ENCODE assay signal across 8 cellular contexts in genomic region chr13:109743706-109744453, GRCh38. TPM values are rescaled to one million over a fixed set of nuclear protein-coding genes. Genes with fewer than 3 reads are reported as not detected.
A peak's percentile ranks its signal among the peaks of the same experiment; 100 is the strongest.
DNase-seq lines count a peak whose midpoint lies in the region; ATAC-seq and TF ChIP-seq lines count a peak whose summit lies in the region.

No MANE protein-coding gene starts in this region.

- BruUV-seq in HCT116 (replicated peaks; lab: Mats Ljungman, UMichigan), result no TSS peak

- H3K4me3 Mint-ChIP-seq in stimulated activated effector memory CD8-positive, alpha-beta T cell treated with anti-CD3 and anti-CD28 coated beads, Interleukin-12 subunit alpha, Interleukin-12 subunit beta, amount 100 ng/mL, for 72 hours, result no peak overlapping the region

- no peaks in the 10 kb centered on the region for H3K9me3 Mint-ChIP-seq in stimulated activated effector memory CD8-positive, alpha-beta T cell treated with anti-CD3 and anti-CD28 coated beads, Interleukin-12 subunit alpha, Interleukin-12 subunit beta, amount 100 ng/mL, for 72 hours

- TF ChIP-seq CTCF in HCT116 (IDR thresholded peaks at IDR 0.05 in 2 of 3, conservative IDR thresholded peaks at IDR 0.05 in 1 of 3; ENCODE audit: borderline replicate concordance in 1 of 3, insufficient read depth in 1 of 3, low read depth in 2 of 3, low read length in 2 of 3), result no peak

- H3K27ac Mint-ChIP-seq in stimulated activated effector memory CD8-positive, alpha-beta T cell treated with anti-CD3 and anti-CD28 coated beads, Interleukin-12 subunit alpha, Interleukin-12 subunit beta, amount 100 ng/mL, for 72 hours, result no peak overlapping the region

- no peaks in the 10 kb centered on the region for H3K9me2 ChIP-seq in HCT116 (ENCODE audit: insufficient read depth)

- DNase-seq in GDM1 (lab: John Stamatoyannopoulos, UW) (peak; percentile 76), HCT116 (ENCODE audit: low read depth, low spot score) (no peak), NCI-H748 (lab: John Stamatoyannopoulos, UW; ENCODE audit: unreplicated experiment) (peak; percentile 59), cerebellum (ENCODE audit: low spot score) (peak; percentile 26), DMS79 treated with DMSO at 0.1 percent for 48 hours (lab: John Stamatoyannopoulos, UW) (no peak)
- DNase-seq in stimulated activated effector memory CD8-positive, alpha-beta T cell treated with anti-CD3 and anti-CD28 coated beads, Interleukin-12 subunit alpha, Interleukin-12 subunit beta, amount 100 ng/mL, for 72 hours (ENCODE audit: low spot score in 2 of 2), result no peak

- peak; percentile 67 for ATAC-seq in HCT116
- ATAC-seq in stimulated activated effector memory CD8-positive, alpha-beta T cell treated with anti-CD3 and anti-CD28 coated beads, Interleukin-12 subunit alpha, Interleukin-12 subunit beta, amount 100 ng/mL, for 72 hours, result peak; percentile 69
- no peak for ATAC-seq in HG03521 (IDR thresholded peaks at IDR 0.05; ENCODE audit: unreplicated experiment)
- ATAC-seq in HG03045 (IDR thresholded peaks at IDR 0.05; ENCODE audit: unreplicated experiment), result no peak

- no peak overlapping the region for H3K4me3 ChIP-seq in HCT116 (replicated peaks in 1 of 2; ENCODE audit: low read depth in 1 of 2, low read length in 2 of 2)

- peaks cover 6 to 9% of the 10 kb centered on the region in 2 experiments; a peak in 2 of 4 replicates for H3K4me1 ChIP-seq in HCT116 (ENCODE audit: control insufficient read depth in 1 of 2, insufficient read depth in 2 of 2, low read length in 2 of 2)

- peaks cover 14% of the 10 kb centered on the region for H3K4me1 Mint-ChIP-seq in stimulated activated effector memory CD8-positive, alpha-beta T cell treated with anti-CD3 and anti-CD28 coated beads, Interleukin-12 subunit alpha, Interleukin-12 subunit beta, amount 100 ng/mL, for 72 hours

- intact Hi-C loops in HCT116 (cut with micrococcal nuclease), result no loop called here

- H3K27me3 ChIP-seq in HCT116 (ENCODE audit: insufficient read depth, low read length), result no peaks in the 10 kb centered on the region

- H3K9me3 ChIP-seq in HCT116 (ENCODE audit: control insufficient read depth in 1 of 2, insufficient read depth in 1 of 2, low read depth in 1 of 2, low read length in 2 of 2), result no peaks in the 10 kb centered on the region

- H3K27ac ChIP-seq in HCT116 (ENCODE audit: low read depth, low read length), result no peak overlapping the region

- H4K20me1 ChIP-seq in HCT116 (ENCODE audit: insufficient read depth), result no peaks in the 10 kb centered on the region

- CTCF ChIA-PET in HCT116 (lab: Charles Lee), result no interaction called here

- H3K4me2 ChIP-seq in HCT116 (ENCODE audit: low read length), result peak overlapping the region; percentile 34

- H3K36me3 ChIP-seq in HCT116 (ENCODE audit: control insufficient read depth in 1 of 2, insufficient read depth in 2 of 2, low read length in 2 of 2), result no peaks in the 10 kb centered on the region

- TF ChIP-seq RAD21 in HCT116 (IDR thresholded peaks at IDR 0.05; ENCODE audit: low read depth), result no peak

- no peak overlapping the region for H3K9ac ChIP-seq in HCT116 (ENCODE audit: low read length)

- H2AFZ ChIP-seq in HCT116 (ENCODE audit: low read depth, low read length, poor library complexity, severe bottlenecking), result peak overlapping the region; percentile 63

- TF ChIP-seq POLR2A in HCT116 (IDR thresholded peaks at IDR 0.05; ENCODE audit: borderline replicate concordance, extremely low read depth, insufficient read depth, insufficient read length), result no peak

- H3K79me2 ChIP-seq in HCT116 (ENCODE audit: insufficient read depth, low read length), result no peaks in the 10 kb centered on the region

- RAD21 ChIA-PET in HCT116 (lab: Charles Lee; ENCODE audit: low non-redundant PET in 1 of 2, low total read pairs in 2 of 2, uncharacterized antibody in 2 of 2, unreplicated experiment in 2 of 2), result no interaction called here

- peaks cover 4% of the 10 kb centered on the region for H3K36me3 Mint-ChIP-seq in stimulated activated effector memory CD8-positive, alpha-beta T cell treated with anti-CD3 and anti-CD28 coated beads, Interleukin-12 subunit alpha, Interleukin-12 subunit beta, amount 100 ng/mL, for 72 hours

- POLR2A ChIA-PET in HCT116 (lab: Charles Lee), result no interaction called here

TF ChIP-seq in HCT116, 20 proteins besides CTCF, POLR2A, EP300 and RAD21:
- no peak for TF ChIP-seq EGR1 (IDR thresholded peaks at IDR 0.05; ENCODE audit: low read depth)
- TF ChIP-seq ZNF274 (IDR thresholded peaks at IDR 0.05; ENCODE audit: low read depth, low read length), result no peak
- no peak for TF ChIP-seq JUND (IDR thresholded peaks at IDR 0.05)
- TF ChIP-seq ZFX (IDR thresholded peaks at IDR 0.05), result no peak
- no peak for TF ChIP-seq REST (IDR thresholded peaks at IDR 0.05; ENCODE audit: low read depth)
- no peak for TF ChIP-seq SRF (IDR thresholded peaks at IDR 0.05; ENCODE audit: low read depth)
- no peak for TF ChIP-seq ELF1 (IDR thresholded peaks at IDR 0.05; ENCODE audit: borderline replicate concordance, low read depth)
- no peak for TF ChIP-seq TCF7L2 (IDR thresholded peaks at IDR 0.05; ENCODE audit: borderline replicate concordance, extremely low read depth, insufficient read depth, insufficient read length)
- TF ChIP-seq CEBPB (IDR thresholded peaks at IDR 0.05; ENCODE audit: low read depth), result no peak
- TF ChIP-seq ZBTB33 (IDR thresholded peaks at IDR 0.05; ENCODE audit: extremely low read depth, insufficient replicate concordance, low read length), result no peak
- no peak for TF ChIP-seq FOSL1 (IDR thresholded peaks at IDR 0.05; ENCODE audit: low read depth)
- no peak for TF ChIP-seq YY1 (IDR thresholded peaks at IDR 0.05; ENCODE audit: extremely low read depth, insufficient replicate concordance, low read depth, low read length)
- no peak for TF ChIP-seq EZH2 (IDR thresholded peaks at IDR 0.05)

RNA-seq across cellular contexts. Expression of gene IRS2, which starts 42.5 kb away (rescaled TPM):
- 9.2 TPM for total RNA-seq in HCT116 (2021; ENCODE audit: unreplicated experiment)
- polyA plus RNA-seq in HCT116 (2012), result 4.4 and 6.0 TPM in 2 replicates
- 8.3 TPM for total RNA-seq in cerebellum

Comparison
In these comparisons a context has a peak if more than half of its experiments do, and no peak if none do; other contexts are left out.
1. DNase-seq: peak in GDM1 (single experiment), NCI-H748 (single experiment) and cerebellum (single experiment); none in HCT116 (single experiment), stimulated activated effector memory CD8-positive, alpha-beta T cell treated with anti-CD3 and anti-CD28 coated beads, Interleukin-12 subunit alpha, Interleukin-12 subunit beta, amount 100 ng/mL, for 72 hours (0 of 2) and DMS79 treated with DMSO at 0.1 percent for 48 hours (single experiment).
2. ATAC-seq: peak in HCT116 (single experiment) and stimulated activated effector memory CD8-positive, alpha-beta T cell treated with anti-CD3 and anti-CD28 coated beads, Interleukin-12 subunit alpha, Interleukin-12 subunit beta, amount 100 ng/mL, for 72 hours (single experiment); none in HG03521 (single experiment) and HG03045 (single experiment).